In genomic region chr7:55131421-55131929, GRCh38 we compare ENCODE assay signal across 11 cellular contexts.
DNase-seq lines count a peak whose midpoint lies in the region; ATAC-seq, FAIRE-seq and TF ChIP-seq lines count a peak whose summit lies in the region.
"Had no signal": no experiment of that assay in that cellular context is flagged by ENCODE, and none has a peak within 500 bp of the region (broad histone marks: within the 10 kb centered on the region; RNA-seq: fewer than 3 reads in every experiment).

No MANE protein-coding gene starts in this region.

- peaks cover 12% of the 10 kb centered on the region for H3K4me1 Mint-ChIP-seq in activated T-helper 17 cell treated with anti-CD3 and anti-CD28 coated beads, Interleukin-2, amount 50 U/mL, for 72 hours

- DNase-seq in A549 (ENCODE audit: low read depth in 1 of 2, low spot score in 1 of 2) (no peak), right atrium auricular region (ENCODE audit: low spot score) (no peak), trophoblast cell (no peak), G401 (ENCODE audit: low spot score) (no peak), dorsolateral prefrontal cortex (no peak)
- DNase-seq: activated CD8-positive, alpha-beta memory T cell treated with anti-CD3 and anti-CD28 coated beads, Interleukin-2, amount 50 U/mL, for 48 hours; NCI-H2171 treated with DMSO at 0.1 percent for 48 hours; pancreas had no signal

- POLR2A ChIA-PET in A549 (lab: Yijun Ruan, JAX), result no interaction called here

- H3K4me3 ChIP-seq in A549 (no peak overlapping the region), right atrium auricular region (no peak overlapping the region), trophoblast cell (ENCODE audit: low read depth, low read length) (no peak overlapping the region), dorsolateral prefrontal cortex (no peak overlapping the region)
- H3K4me3 ChIP-seq: pancreas had no signal

- no peak overlapping the region for H3K9ac ChIP-seq in trophoblast cell (ENCODE audit: low read length)

- CTCF ChIA-PET in A549 (lab: Yijun Ruan, JAX), result interaction anchor here (0.9 to 1.9 kb wide), 2 partner anchors 66 to 75 kb away, joined by 4 read pairs; no protein-coding TSS in a partner anchor

- FAIRE-seq in A549 (lab: Jason Lieb, UNC), result no peak
- FAIRE-seq: pancreas had no signal

- H3K27ac ChIP-seq in A549, result peak overlapping the region; percentile 93 to 98
- peak overlapping the region; percentile 88 to 90 for H3K27ac ChIP-seq in right atrium auricular region
- no peak overlapping the region for H3K27ac ChIP-seq in trophoblast cell (ENCODE audit: low read depth, low read length)
- H3K27ac ChIP-seq in dorsolateral prefrontal cortex, result peak overlapping the region in 17 of 59 donors; percentile 6 to 80 (median 31)

- intact Hi-C loops in dorsolateral prefrontal cortex (cut with DNase I), result loop anchor here in 1 of 2 donors (5.0 kb wide), 1 partner anchor 44 kb away; no protein-coding TSS in a partner anchor

- H3K27ac Mint-ChIP-seq in activated T-helper 17 cell treated with anti-CD3 and anti-CD28 coated beads, Interleukin-2, amount 50 U/mL, for 72 hours, result no peak overlapping the region

- no peak overlapping the region for H2AK5ac ChIP-seq in trophoblast cell (ENCODE audit: low read length)

- H2BK5ac ChIP-seq in trophoblast cell (ENCODE audit: low read depth, low read length, poor library complexity), result peak overlapping the region; percentile 57

- peaks cover 14% of the 10 kb centered on the region for H3K27me3 Mint-ChIP-seq in activated T-helper 17 cell treated with anti-CD3 and anti-CD28 coated beads, Interleukin-2, amount 50 U/mL, for 72 hours

- WGBS in A549 (ENCODE audit: missing lambda C conversion rate), result 82% methylated on average over 14 of the region's 14 CpGs
- no CpG with 5 or more reads among the region's 14 CpGs for WGBS in trophoblast cell (ENCODE audit: extremely low coverage, insufficient coverage, insufficient read length)

- TF ChIP-seq POLR2A in A549 (IDR thresholded peaks at IDR 0.05; ENCODE audit: low read length), result no peak

- peak overlapping the region; percentile 85 for H4K91ac ChIP-seq in trophoblast cell (ENCODE audit: low read depth, low read length)

- ATAC-seq in A549, result no peak
- ATAC-seq in activated T-helper 17 cell treated with anti-CD3 and anti-CD28 coated beads, Interleukin-2, amount 50 U/mL, for 72 hours (replicated peaks), result peak; percentile 0
- no peak for ATAC-seq in HG03342 (IDR thresholded peaks at IDR 0.05; ENCODE audit: unreplicated experiment)
- ATAC-seq in HG03571 (IDR thresholded peaks at IDR 0.05; ENCODE audit: unreplicated experiment), result no peak

- H4K12ac ChIP-seq in trophoblast cell (ENCODE audit: low read depth, low read length), result no peak overlapping the region

- no peaks in the 10 kb centered on the region for H3K79me2 ChIP-seq in trophoblast cell (ENCODE audit: control insufficient read depth, insufficient read depth, low read length, poor library complexity)

- H3K4ac ChIP-seq in trophoblast cell (ENCODE audit: low read depth, low read length), result peak overlapping the region; percentile 1

- no peak overlapping the region for H4K8ac ChIP-seq in trophoblast cell (ENCODE audit: low read depth, low read length)

- H3K14ac ChIP-seq in trophoblast cell (ENCODE audit: low read length), result no peak overlapping the region

- no peaks in the 10 kb centered on the region for H3K9me3 Mint-ChIP-seq in activated T-helper 17 cell treated with anti-CD3 and anti-CD28 coated beads, Interleukin-2, amount 50 U/mL, for 72 hours

- TF ChIP-seq CTCF in A549 (IDR thresholded peaks at IDR 0.05) (no peak), right atrium auricular region (IDR thresholded peaks at IDR 0.05) (no peak), dorsolateral prefrontal cortex (IDR thresholded peaks at IDR 0.05 in 54 of 56, conservative IDR thresholded peaks at IDR 0.05 in 2 of 56; ENCODE audit: low read depth in 1 of 56, partially characterized antibody in 56 of 56) (no peak)

- H3K36me3 ChIP-seq in right atrium auricular region, result no peaks in the 10 kb centered on the region
- H3K36me3 ChIP-seq in trophoblast cell (ENCODE audit: control insufficient read depth in 1 of 2, insufficient read depth in 2 of 2, low read length in 2 of 2), result no peaks in the 10 kb centered on the region
- H3K36me3 ChIP-seq: pancreas had no signal

- H3K4me2 ChIP-seq in A549, result peak overlapping the region; percentile 79
- no peak overlapping the region for H3K4me2 ChIP-seq in trophoblast cell (ENCODE audit: low read length)

- in situ Hi-C loops in G401 (cut with HindIII; ENCODE audit: low sequenced_read_pairs), result no loop called here

- H2BK120ac ChIP-seq in trophoblast cell (ENCODE audit: insufficient read depth, low read length, poor library complexity), result peak overlapping the region; percentile 30

- H3K4me1 ChIP-seq in A549, result peaks cover 87% of the 10 kb centered on the region
- H3K4me1 ChIP-seq in right atrium auricular region, result peaks cover 0 to 84% of the 10 kb centered on the region in 2 donors
- peaks cover 32 to 37% of the 10 kb centered on the region in 2 experiments for H3K4me1 ChIP-seq in trophoblast cell (ENCODE audit: control insufficient read depth in 1 of 2, insufficient read depth in 2 of 2, low read length in 2 of 2)

- TF ChIP-seq RAD21 in A549 (conservative IDR thresholded peaks at IDR 0.05 in 1 of 2, IDR thresholded peaks at IDR 0.05 in 1 of 2), result no peak

- peak overlapping the region; percentile 65 for H2BK12ac ChIP-seq in trophoblast cell (ENCODE audit: low read length)

- H3K79me1 ChIP-seq in trophoblast cell (ENCODE audit: low read length), result peaks cover 15% of the 10 kb centered on the region

- no peaks in the 10 kb centered on the region for H3K27me3 ChIP-seq in right atrium auricular region
- H3K27me3 ChIP-seq in trophoblast cell (ENCODE audit: insufficient read depth, low read length), result no peaks in the 10 kb centered on the region
- H3K27me3 ChIP-seq in dorsolateral prefrontal cortex, result no peaks in the 10 kb centered on the region
- H3K27me3 ChIP-seq: pancreas had no signal

- H3K4me3 Mint-ChIP-seq in activated T-helper 17 cell treated with anti-CD3 and anti-CD28 coated beads, Interleukin-2, amount 50 U/mL, for 72 hours, result no peak overlapping the region

- no peak overlapping the region for H3K23ac ChIP-seq in trophoblast cell (ENCODE audit: low read length)

- H2AFZ ChIP-seq in trophoblast cell (ENCODE audit: insufficient read depth, low read length, poor library complexity), result no peak overlapping the region

- H3K9me3 ChIP-seq in A549, result no peaks in the 10 kb centered on the region
- H3K9me3 ChIP-seq in right atrium auricular region, result no peaks in the 10 kb centered on the region
- H3K9me3 ChIP-seq in trophoblast cell (ENCODE audit: insufficient read depth, low read depth, low read length), result no peaks in the 10 kb centered on the region
- H3K9me3 ChIP-seq: pancreas had no signal

- H3K36me3 Mint-ChIP-seq in activated T-helper 17 cell treated with anti-CD3 and anti-CD28 coated beads, Interleukin-2, amount 50 U/mL, for 72 hours (ENCODE audit: low read depth), result no peaks in the 10 kb centered on the region

- peak overlapping the region; percentile 73 for H3K18ac ChIP-seq in trophoblast cell (ENCODE audit: low read length)

- no peak for TF ChIP-seq EP300 in A549 (IDR thresholded peaks at IDR 0.05)

TF ChIP-seq in A549, 52 proteins besides CTCF, POLR2A, EP300 and RAD21:
- TF ChIP-seq RCOR1 (IDR thresholded peaks at IDR 0.05; ENCODE audit: low read depth, low read length), result no peak
- no peak for TF ChIP-seq NFE2L2 (conservative IDR thresholded peaks at IDR 0.05; ENCODE audit: low read length)
- TF ChIP-seq RARB (CRISPR knock-in tag; IDR thresholded peaks at IDR 0.05), result no peak
- TF ChIP-seq JUNB (IDR thresholded peaks at IDR 0.05), result no peak
- TF ChIP-seq FOSB (CRISPR knock-in tag; IDR thresholded peaks at IDR 0.05), result no peak
- no peak for TF ChIP-seq TFCP2L1 (CRISPR knock-in tag; IDR thresholded peaks at IDR 0.05)
- no peak for TF ChIP-seq ZFP36 (IDR thresholded peaks at IDR 0.05; ENCODE audit: borderline replicate concordance, partially characterized antibody)
- no peak for TF ChIP-seq RFX5 (IDR thresholded peaks at IDR 0.05)
- no peak for TF ChIP-seq EHF (CRISPR knock-in tag; IDR thresholded peaks at IDR 0.05)
- TF ChIP-seq HOXB5 (CRISPR knock-in tag; IDR thresholded peaks at IDR 0.05), result no peak
- no peak for TF ChIP-seq NR3C1 (IDR thresholded peaks at IDR 0.05)
- TF ChIP-seq HEYL (CRISPR knock-in tag; IDR thresholded peaks at IDR 0.05), result no peak
- no peak for TF ChIP-seq EHMT2 (IDR thresholded peaks at IDR 0.05; ENCODE audit: low read depth)
- no peak for TF ChIP-seq JUN (IDR thresholded peaks at IDR 0.05)
- TF ChIP-seq ZNF302 (CRISPR knock-in tag; IDR thresholded peaks at IDR 0.05), result no peak
- TF ChIP-seq USF2 (IDR thresholded peaks at IDR 0.05), result no peak
- no peak for TF ChIP-seq HOXB13 (CRISPR knock-in tag; IDR thresholded peaks at IDR 0.05; ENCODE audit: low read depth)
- no peak for TF ChIP-seq HMGXB4 (CRISPR knock-in tag; IDR thresholded peaks at IDR 0.05; ENCODE audit: borderline replicate concordance)
- TF ChIP-seq POLR2AphosphoS2 (conservative IDR thresholded peaks at IDR 0.05; ENCODE audit: low read length), result no peak
